In the genomic region with DNA sequence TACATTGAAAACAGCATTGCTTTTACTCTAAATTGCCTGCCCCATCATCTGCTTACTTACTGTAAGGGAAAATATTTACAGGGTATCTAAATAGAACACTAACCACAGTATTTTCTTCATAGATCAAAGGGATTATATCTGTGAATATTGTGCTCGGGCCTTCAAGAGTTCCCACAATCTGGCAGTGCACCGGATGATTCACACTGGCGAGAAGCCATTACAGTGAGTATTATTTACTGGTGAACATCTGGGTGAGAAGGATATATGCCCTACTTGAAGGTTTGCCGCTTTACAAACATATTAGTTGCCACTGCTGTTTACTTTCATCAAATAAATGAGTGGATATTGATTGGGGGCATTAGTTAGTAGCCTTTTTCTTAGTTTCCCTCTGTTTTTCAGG, we compare ENCODE assay signal across 14 cellular contexts. TPM values are rescaled to one million over a fixed set of nuclear protein-coding genes. Genes with fewer than 3 reads are reported as not detected.
A peak's percentile ranks its signal among the peaks of the same experiment; 100 is the strongest.
DNase-seq lines count a peak whose midpoint lies in the region; ATAC-seq and TF ChIP-seq lines count a peak whose summit lies in the region.
"Had no signal": no experiment of that assay in that cellular context is flagged by ENCODE, and none has a peak within 500 bp of the region (broad histone marks: within the 10 kb centered on the region; RNA-seq: fewer than 3 reads in every experiment).

No MANE protein-coding gene starts in this region.

- DNase-seq in AG04450 (ENCODE audit: low read depth, low spot score) (peak; percentile 91), HS-27A (ENCODE audit: low read depth) (peak; percentile 65), cardiac fibroblast (ENCODE audit: low read depth in 2 of 2) (peak; percentile 89 to 93), left lung (no peak), SKM-1 (lab: John Stamatoyannopoulos, UW; ENCODE audit: unreplicated experiment) (no peak)
- DNase-seq in activated CD4-positive, alpha-beta T cell treated with anti-CD3 and anti-CD28 coated beads, Interleukin-2, amount 10 ng/mL, durations not matched to agents 7 days and 5 days = no peak
- DNase-seq: activated CD8-positive, alpha-beta memory T cell treated with anti-CD3 and anti-CD28 coated beads, Interleukin-2, amount 10 ng/mL, durations not matched to agents 7 days and 5 days; CD8-positive, alpha-beta T cell; colonic mucosa; islet precursor cell; NCI-H187; right lobe of liver had no signal

- H3K27me3 ChIP-seq in AG04450 (ENCODE audit: control insufficient read depth, insufficient read depth, low read length) (no peaks in the 10 kb centered on the region), left lung (no peaks in the 10 kb centered on the region)
- H3K27me3 ChIP-seq: colonic mucosa, right lobe of liver had no signal

- intact Hi-C loops in left lung (cut with DNase I) = no loop called here

- H3K4me1 ChIP-seq in left lung = no peaks in the 10 kb centered on the region
- H3K4me1 ChIP-seq: colonic mucosa, right lobe of liver had no signal

- H3K4me3 ChIP-seq in AG04450 (ENCODE audit: low read depth, low read length) (no peak overlapping the region), cardiac fibroblast (replicated peaks in 1 of 2; ENCODE audit: low read depth in 2 of 2, low read length in 2 of 2) (no peak overlapping the region), left lung (no peak overlapping the region)
- H3K4me3 ChIP-seq: colonic mucosa, right lobe of liver had no signal

- CTCF ChIA-PET in AG04450 (lab: Charles Lee) = no interaction called here
- CTCF ChIA-PET in activated CD4-positive, alpha-beta T cell treated with anti-CD3 and anti-CD28 coated beads, Interleukin-2, amount 10 ng/mL, durations not matched to agents 7 days and 5 days (lab: Charles Lee) = no interaction called here

- no peak for TF ChIP-seq CTCF in AG04450 (IDR thresholded peaks at IDR 0.05; ENCODE audit: low read depth, low read length)
- TF ChIP-seq CTCF in cardiac fibroblast (IDR thresholded peaks at IDR 0.05; ENCODE audit: low read depth, low read length) = no peak
- no peak for TF ChIP-seq CTCF in left lung (IDR thresholded peaks at IDR 0.05)

- peaks cover 12 to 98% of the 10 kb centered on the region in 2 donors for H3K36me3 ChIP-seq in left lung

- H3K27me3 Mint-ChIP-seq in activated CD4-positive, alpha-beta T cell treated with anti-CD3 and anti-CD28 coated beads, Interleukin-2, amount 10 ng/mL, durations not matched to agents 7 days and 5 days = no peaks in the 10 kb centered on the region
- H3K27me3 Mint-ChIP-seq: activated CD8-positive, alpha-beta memory T cell treated with anti-CD3 and anti-CD28 coated beads, Interleukin-2, amount 10 ng/mL, durations not matched to agents 7 days and 5 days had no signal

- peaks cover 18% of the 10 kb centered on the region for H3K4me1 Mint-ChIP-seq in activated CD4-positive, alpha-beta T cell treated with anti-CD3 and anti-CD28 coated beads, Interleukin-2, amount 10 ng/mL, durations not matched to agents 7 days and 5 days

- H3K36me3 Mint-ChIP-seq in activated CD4-positive, alpha-beta T cell treated with anti-CD3 and anti-CD28 coated beads, Interleukin-2, amount 10 ng/mL, durations not matched to agents 7 days and 5 days (ENCODE audit: low read depth) = peaks cover 64% of the 10 kb centered on the region

- H3K4me3 Mint-ChIP-seq in activated CD4-positive, alpha-beta T cell treated with anti-CD3 and anti-CD28 coated beads, Interleukin-2, amount 10 ng/mL, durations not matched to agents 7 days and 5 days = no peak overlapping the region
- H3K4me3 Mint-ChIP-seq: activated CD8-positive, alpha-beta memory T cell treated with anti-CD3 and anti-CD28 coated beads, Interleukin-2, amount 10 ng/mL, durations not matched to agents 7 days and 5 days; CD8-positive, alpha-beta T cell had no signal

- H3K27ac Mint-ChIP-seq in activated CD4-positive, alpha-beta T cell treated with anti-CD3 and anti-CD28 coated beads, Interleukin-2, amount 10 ng/mL, durations not matched to agents 7 days and 5 days = no peak overlapping the region
- H3K27ac Mint-ChIP-seq: activated CD8-positive, alpha-beta memory T cell treated with anti-CD3 and anti-CD28 coated beads, Interleukin-2, amount 10 ng/mL, durations not matched to agents 7 days and 5 days; CD8-positive, alpha-beta T cell had no signal

- POLR2A ChIA-PET in AG04450 (lab: Yijun Ruan, JAX) = no interaction called here
- POLR2A ChIA-PET in activated CD4-positive, alpha-beta T cell treated with anti-CD3 and anti-CD28 coated beads, Interleukin-2, amount 10 ng/mL, durations not matched to agents 7 days and 5 days (lab: Charles Lee) = no interaction called here

- H3K9me3 Mint-ChIP-seq in activated CD4-positive, alpha-beta T cell treated with anti-CD3 and anti-CD28 coated beads, Interleukin-2, amount 10 ng/mL, durations not matched to agents 7 days and 5 days = no peaks in the 10 kb centered on the region
- H3K9me3 Mint-ChIP-seq: CD8-positive, alpha-beta T cell had no signal

- H3K9me3 ChIP-seq in AG04450 (ENCODE audit: control insufficient read depth, insufficient read depth, low read length) (no peaks in the 10 kb centered on the region), left lung (no peaks in the 10 kb centered on the region)
- H3K9me3 ChIP-seq: colonic mucosa, right lobe of liver had no signal

- peak; percentile 53 for ATAC-seq in left lung
- ATAC-seq in GM21717 (IDR thresholded peaks at IDR 0.05; ENCODE audit: unreplicated experiment) = no peak
- no peak for ATAC-seq in GM19395 (IDR thresholded peaks at IDR 0.05; ENCODE audit: unreplicated experiment)
- ATAC-seq: activated CD8-positive, alpha-beta memory T cell treated with anti-CD3 and anti-CD28 coated beads, Interleukin-2, amount 10 ng/mL, durations not matched to agents 7 days and 5 days; CD8-positive, alpha-beta T cell had no signal

- H3K27ac ChIP-seq in AG04450 (ENCODE audit: low read depth, low read length) = no peak overlapping the region
- H3K27ac ChIP-seq in left lung = no peak overlapping the region
- H3K27ac ChIP-seq: colonic mucosa, right lobe of liver had no signal

RNA-seq across cellular contexts. Expression of gene CNTF, which starts 5.9 kb away (rescaled TPM):
- polyA plus RNA-seq in AG04450 (2011; rRNA removed) = 0.55 and 1.1 TPM in 2 replicates
- 2.6 and 5.2 TPM in 2 replicates for polyA minus RNA-seq in AG04450 (2011; rRNA and poly(A)+ RNA removed)
- 1 to 10 TPM in 1 of 2 donors, under 1 TPM in 1; 0.47 to 1.9 TPM for total RNA-seq in left lung
- 1 to 10 TPM; 2.9 to 3.7 TPM for total RNA-seq in activated CD4-positive, alpha-beta T cell treated with anti-CD3 and anti-CD28 coated beads, Interleukin-2, amount 10 ng/mL, durations not matched to agents 7 days and 5 days

RNA-seq across cellular contexts. Expression of gene ZFP91, which starts 37.7 kb away (rescaled TPM):
- polyA plus RNA-seq in AG04450 (2011; rRNA removed) = 38.8 and 47.9 TPM in 2 replicates
- 29.7 and 40.1 TPM in 2 replicates for polyA minus RNA-seq in AG04450 (2011; rRNA and poly(A)+ RNA removed)
- 10 to 100 TPM; 41.3 to 50.1 TPM for total RNA-seq in left lung
- 10 to 100 TPM; 48.8 to 60.9 TPM for total RNA-seq in activated CD4-positive, alpha-beta T cell treated with anti-CD3 and anti-CD28 coated beads, Interleukin-2, amount 10 ng/mL, durations not matched to agents 7 days and 5 days

RNA-seq across cellular contexts. Expression of gene LPXN, which starts 40.9 kb away (rescaled TPM):
- polyA plus RNA-seq in AG04450 (2011; rRNA removed) = 11.5 and 12.3 TPM in 2 replicates
- polyA minus RNA-seq in AG04450 (2011; rRNA and poly(A)+ RNA removed) = 9.5 and 12.3 TPM in 2 replicates
- 10 to 100 TPM; 18.9 to 43.8 TPM for total RNA-seq in left lung
- total RNA-seq in activated CD4-positive, alpha-beta T cell treated with anti-CD3 and anti-CD28 coated beads, Interleukin-2, amount 10 ng/mL, durations not matched to agents 7 days and 5 days = 100 to 1,000 TPM; 148 to 208 TPM

Comparison
In these comparisons a context has a peak if more than half of its experiments do, and no peak if none do; other contexts are left out.
1. DNase-seq: peak in AG04450 (single experiment), HS-27A (single experiment) and cardiac fibroblast (2 of 2); none in left lung (0 of 2), activated CD4-positive, alpha-beta T cell treated with anti-CD3 and anti-CD28 coated beads, Interleukin-2, amount 10 ng/mL, durations not matched to agents 7 days and 5 days (single experiment) and SKM-1 (single experiment).